In the genomic region with DNA sequence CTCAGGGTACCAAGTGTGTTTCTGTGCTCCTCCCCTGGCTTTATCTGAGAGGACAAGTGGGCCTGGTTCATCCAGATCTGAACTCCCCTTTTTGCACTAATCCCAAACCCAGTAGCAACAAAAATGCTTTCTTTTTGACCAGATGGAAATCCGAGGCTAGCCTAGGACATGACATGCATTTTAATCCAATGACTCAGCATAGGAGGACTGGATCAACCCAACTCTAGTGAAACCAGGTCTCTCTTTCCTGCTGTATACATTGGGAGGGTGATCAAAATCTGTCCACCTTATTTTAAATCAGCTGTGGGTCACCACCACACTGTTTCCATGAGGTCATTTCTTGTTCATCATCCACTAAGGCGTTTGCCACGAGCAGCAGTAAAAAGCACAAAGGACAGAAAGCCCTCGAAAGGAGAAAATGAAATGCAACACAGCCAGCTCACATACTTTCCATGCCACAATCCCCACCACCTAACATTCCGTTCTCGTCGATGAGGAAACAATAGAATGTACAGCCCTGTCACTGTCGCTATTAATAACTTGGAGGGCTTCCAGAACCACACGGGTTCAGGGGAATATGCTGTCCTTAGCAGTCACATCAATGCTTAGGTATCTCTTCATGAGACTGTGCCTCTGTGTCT, we compare ENCODE assay signal across 8 cellular contexts.
A peak's percentile ranks its signal among the peaks of the same experiment; 100 is the strongest.
DNase-seq lines count a peak whose midpoint lies in the region; ATAC-seq, FAIRE-seq and TF ChIP-seq lines count a peak whose summit lies in the region.
"Had no signal": no experiment of that assay in that cellular context is flagged by ENCODE, and none has a peak within 500 bp of the region (broad histone marks: within the 10 kb centered on the region; RNA-seq: fewer than 3 reads in every experiment).

No MANE protein-coding gene starts in this region.

- H3K18ac ChIP-seq in IMR-90 (ENCODE audit: low read depth, low read length): peak overlapping the region; percentile 82

- BruUV-seq in IMR-90 (replicated peaks; lab: Mats Ljungman, UMichigan) (no TSS peak), K562 (replicated peaks; lab: Mats Ljungman, UMichigan) (no TSS peak)

- TF ChIP-seq CTCF in IMR-90 (conservative IDR thresholded peaks at IDR 0.05; ENCODE audit: low read depth, low read length) (no peak), K562 (IDR thresholded peaks at IDR 0.05 in 2 of 3, conservative IDR thresholded peaks at IDR 0.05 in 1 of 3; ENCODE audit: insufficient read depth in 2 of 3, low read depth in 1 of 3, low read length in 3 of 3) (no peak), tibial artery (IDR thresholded peaks at IDR 0.05) (no peak)

- peaks cover 4 to 5% of the 10 kb centered on the region in 2 donors for H3K9me3 Mint-ChIP-seq in stimulated activated naive B cell treated with anti-CD40 and anti-IgM and Interleukin-4, amounts not matched to agents 10 μg/mL and 1 μg/mL and 100 μg/mL, for 72 hours

- TF ChIP-seq POLR2A in IMR-90 (IDR thresholded peaks at IDR 0.05; ENCODE audit: low read depth, low read length) (no peak), K562 (conservative IDR thresholded peaks at IDR 0.05) (no peak)

- no peaks in the 10 kb centered on the region for H3K36me3 Mint-ChIP-seq in stimulated activated naive B cell treated with anti-CD40 and anti-IgM and Interleukin-4, amounts not matched to agents 10 μg/mL and 1 μg/mL and 100 μg/mL, for 72 hours

- no peaks in the 10 kb centered on the region for H3K79me1 ChIP-seq in IMR-90 (ENCODE audit: low read depth in 1 of 2, low read length in 2 of 2)

- H3K9me3 ChIP-seq in IMR-90 (ENCODE audit: control insufficient read depth, insufficient read depth, low read length) (no peaks in the 10 kb centered on the region; the same call in 1 of the 2 replicates), K562 (replicated peaks; ENCODE audit: control insufficient read depth, insufficient read depth, low read depth, low read length) (no peaks in the 10 kb centered on the region), tibial artery (peaks cover 0 to 7% (median 0%) of the 10 kb centered on the region in 3 donors)

- peak overlapping the region; percentile 92 for H2BK15ac ChIP-seq in IMR-90 (ENCODE audit: low read depth, low read length)

- H4K91ac ChIP-seq in IMR-90 (ENCODE audit: insufficient read depth, low read depth, low read length): peak overlapping the region; percentile 89

- dilution Hi-C loops in IMR-90 (cut with HindIII; ENCODE audit: low sequenced_read_pairs, unreplicated experiment): no loop called here

- peak overlapping the region; percentile 94 for H2BK5ac ChIP-seq in IMR-90 (ENCODE audit: low read depth, low read length, poor library complexity, severe bottlenecking)

- peak overlapping the region; percentile 99 for H2BK20ac ChIP-seq in IMR-90 (ENCODE audit: low read depth, low read length)

- peak overlapping the region; percentile 48 for H3K9ac ChIP-seq in IMR-90 (ENCODE audit: low read depth, low read length)
- H3K9ac ChIP-seq in K562 (ENCODE audit: insufficient read depth in 1 of 2, low read depth in 2 of 2, low read length in 2 of 2): no peak overlapping the region

- no peak for TF ChIP-seq EP300 in K562 (IDR thresholded peaks at IDR 0.05; ENCODE audit: low read length)

- in situ Hi-C loops in IMR-90 (cut with MboI; ENCODE audit: low sequenced_read_pairs): no loop called here
- in situ Hi-C loops in K562 (cut with MboI): no loop called here

- H3K27me3 ChIP-seq in IMR-90 (ENCODE audit: control insufficient read depth, insufficient read depth, low read length) (no peaks in the 10 kb centered on the region), K562 (ENCODE audit: control insufficient read depth in 2 of 2, insufficient read depth in 2 of 2, low read length in 2 of 2) (no peaks in the 10 kb centered on the region), tibial artery (no peaks in the 10 kb centered on the region)

- DNase-seq in IMR-90 (peak; percentile 91), K562 (ENCODE audit: extremely low read depth in 1 of 4, low spot score in 3 of 4) (peak in 2 of 4 experiments; percentile 4 to 31), iPS-NIHi7 (ENCODE audit: extremely low spot score) (peak; percentile 29), tibial artery (no peak), GF-D8 (lab: John Stamatoyannopoulos, UW) (no peak), NCI-H526 (lab: John Stamatoyannopoulos, UW) (no peak)
- no peak for DNase-seq in stimulated activated naive B cell treated with anti-CD40 and anti-IgM and Interleukin-4, amounts not matched to agents 10 μg/mL and 1 μg/mL and 100 μg/mL, for 72 hours
- DNase-seq: activated CD4-positive, alpha-beta T cell treated with anti-CD3 and anti-CD28 coated beads, Interleukin-2, amount 50 U/mL, for 4 hours had no signal

- peak overlapping the region; percentile 45 for H4K5ac ChIP-seq in IMR-90 (ENCODE audit: low read depth, low read length)

- intact Hi-C loops in IMR-90 (cut with micrococcal nuclease): loop anchor here (5.0 kb wide), 1 partner anchor 86 kb away; no protein-coding TSS in a partner anchor
- intact Hi-C loops in K562 (cut with micrococcal nuclease): no loop called here
- intact Hi-C loops in tibial artery (cut with DNase I; ENCODE audit: low total_unique reads): loop anchor here (10.0 kb wide), 1 partner anchor 79 kb away; no protein-coding TSS in a partner anchor

- peak overlapping the region; percentile 93 for H3K14ac ChIP-seq in IMR-90 (replicated peaks; ENCODE audit: low read depth, low read length)

- CTCF ChIA-PET in IMR-90 (lab: Yijun Ruan, JAX): interaction anchor here (0.7 kb wide), 1 partner anchor 32 kb away, joined by 3 read pairs; no protein-coding TSS in a partner anchor
- CTCF ChIA-PET in K562 (lab: Yijun Ruan, JAX; ENCODE audit: low intra/inter-chr PET ratio): no interaction called here

- WGBS in IMR-90 (ENCODE audit: extremely low coverage in 2 of 2, insufficient read length in 1 of 2), 2 experiments: no CpG with 5 or more reads among the region's 9 CpGs
- WGBS in K562 (ENCODE audit: insufficient coverage, low coverage, missing lambda C conversion rate): 4% methylated on average over 7 of the region's 9 CpGs

- TF ChIP-seq RAD21 in IMR-90 (IDR thresholded peaks at IDR 0.05; ENCODE audit: low read length): no peak
- no peak for TF ChIP-seq RAD21 in K562 (CRISPR knock-in tag; conservative IDR thresholded peaks at IDR 0.05 in 1 of 2, IDR thresholded peaks at IDR 0.05 in 1 of 2)

- peak overlapping the region; percentile 79 for H3K56ac ChIP-seq in IMR-90 (ENCODE audit: extremely low read depth, insufficient read depth, low read length)

- H3K9me1 ChIP-seq in IMR-90 (ENCODE audit: insufficient read depth, low read length) (peaks cover 3% of the 10 kb centered on the region), K562 (ENCODE audit: control insufficient read depth, insufficient read depth, low read length) (no peaks in the 10 kb centered on the region)

- no peak overlapping the region for H3K4me3 Mint-ChIP-seq in stimulated activated naive B cell treated with anti-CD40 and anti-IgM and Interleukin-4, amounts not matched to agents 10 μg/mL and 1 μg/mL and 100 μg/mL, for 72 hours

- no peaks in the 10 kb centered on the region for H3K4me1 Mint-ChIP-seq in stimulated activated naive B cell treated with anti-CD40 and anti-IgM and Interleukin-4, amounts not matched to agents 10 μg/mL and 1 μg/mL and 100 μg/mL, for 72 hours

- ATAC-seq in IMR-90 (ENCODE audit: low read depth): peak; percentile 96
- ATAC-seq in K562: no peak
- ATAC-seq in stimulated activated naive B cell treated with anti-CD40 and anti-IgM and Interleukin-4, amounts not matched to agents 10 μg/mL and 1 μg/mL and 100 μg/mL, for 72 hours (replicated peaks): no peak

- H2AFZ ChIP-seq in IMR-90 (replicated peaks; ENCODE audit: low read length, poor library complexity) (peak overlapping the region; percentile 85), K562 (ENCODE audit: low read depth, low read length) (no peak overlapping the region)

- POLR2A ChIA-PET in IMR-90 (lab: Charles Lee; ENCODE audit: unreplicated experiment): interaction anchor here (1.0 kb wide), 1 partner anchor 95 kb away, joined by 3 read pairs; no protein-coding TSS in a partner anchor
- POLR2A ChIA-PET in K562 (lab: Yijun Ruan, JAX): no interaction called here

- H3K36me3 ChIP-seq in IMR-90 (ENCODE audit: control insufficient read depth, insufficient read depth, low read length) (no peaks in the 10 kb centered on the region), K562 (ENCODE audit: control insufficient read depth, insufficient read depth, low read length) (no peaks in the 10 kb centered on the region), tibial artery (no peaks in the 10 kb centered on the region)

- H3K27ac Mint-ChIP-seq in stimulated activated naive B cell treated with anti-CD40 and anti-IgM and Interleukin-4, amounts not matched to agents 10 μg/mL and 1 μg/mL and 100 μg/mL, for 72 hours: no peak overlapping the region

- H3K4me3 ChIP-seq in IMR-90 (ENCODE audit: insufficient read depth, low read depth, low read length): peak overlapping the region; percentile 1; the same call in 1 of the 2 replicates
- no peak overlapping the region for H3K4me3 ChIP-seq in K562
- H3K4me3 ChIP-seq in tibial artery: peak overlapping the region in 1 of 2 donors; percentile 17

- peaks cover 0 to 6% of the 10 kb centered on the region in 2 donors for H3K27me3 Mint-ChIP-seq in stimulated activated naive B cell treated with anti-CD40 and anti-IgM and Interleukin-4, amounts not matched to agents 10 μg/mL and 1 μg/mL and 100 μg/mL, for 72 hours

- H3K23ac ChIP-seq in IMR-90 (ENCODE audit: low read depth, low read length): peak overlapping the region; percentile 98

- no peaks in the 10 kb centered on the region for H4K20me1 ChIP-seq in IMR-90 (ENCODE audit: insufficient read depth, low read length)
- H4K20me1 ChIP-seq in K562 (replicated peaks; ENCODE audit: control insufficient read depth, insufficient read depth, low read length): no peaks in the 10 kb centered on the region

- peak overlapping the region; percentile 98 for H3K4ac ChIP-seq in IMR-90 (ENCODE audit: low read depth, low read length)

- peak overlapping the region; percentile 57 to 93 for H4K8ac ChIP-seq in IMR-90 (ENCODE audit: low read depth in 2 of 2, low read length in 2 of 2)

- H2BK120ac ChIP-seq in IMR-90 (ENCODE audit: low read depth, low read length): peak overlapping the region; percentile 96

- peak overlapping the region; percentile 90 for H2AK5ac ChIP-seq in IMR-90 (ENCODE audit: low read depth, low read length)

- H3K4me2 ChIP-seq in IMR-90 (ENCODE audit: low read depth, low read length) (peak overlapping the region; percentile 37), K562 (ENCODE audit: insufficient read depth, low read length) (peak overlapping the region; percentile 11; the same call in 1 of the 2 replicates)

- no peak for FAIRE-seq in K562 (lab: Jason Lieb, UNC)

- H3K4me1 ChIP-seq in IMR-90 (ENCODE audit: control insufficient read depth, insufficient read depth, low read length) (peaks cover 5% of the 10 kb centered on the region; the same call in 1 of the 2 replicates), K562 (replicated peaks in 1 of 2; ENCODE audit: control insufficient read depth in 2 of 2, insufficient read depth in 2 of 2, low read length in 2 of 2) (no peaks in the 10 kb centered on the region; a peak in 1 of 5 replicates), tibial artery (peaks cover 0 to 18% (median 11%) of the 10 kb centered on the region in 4 donors)

- H2AK9ac ChIP-seq in IMR-90 (replicated peaks; ENCODE audit: low read depth, low read length, poor library complexity): peak overlapping the region; percentile 67

- H3K79me2 ChIP-seq in K562 (ENCODE audit: control insufficient read depth, insufficient read depth, low read length): no peaks in the 10 kb centered on the region

- H3K27ac ChIP-seq in IMR-90 (ENCODE audit: insufficient read depth, low read length) (peak overlapping the region; percentile 83), K562 (ENCODE audit: extremely low read depth, low read depth, low read length) (no peak overlapping the region), tibial artery (peak overlapping the region; percentile 61 to 66)

Comparison
In these comparisons a context has a peak if more than half of its experiments do, and no peak if none do; other contexts are left out.
1. DNase-seq: peak in IMR-90 (single experiment) and iPS-NIHi7 (single experiment); none in tibial artery (0 of 2), stimulated activated naive B cell treated with anti-CD40 and anti-IgM and Interleukin-4, amounts not matched to agents 10 μg/mL and 1 μg/mL and 100 μg/mL, for 72 hours (single experiment), GF-D8 (single experiment) and NCI-H526 (0 of 2).